Comparison of ENCODE assay signal across 9 cellular contexts in the genomic region with DNA sequence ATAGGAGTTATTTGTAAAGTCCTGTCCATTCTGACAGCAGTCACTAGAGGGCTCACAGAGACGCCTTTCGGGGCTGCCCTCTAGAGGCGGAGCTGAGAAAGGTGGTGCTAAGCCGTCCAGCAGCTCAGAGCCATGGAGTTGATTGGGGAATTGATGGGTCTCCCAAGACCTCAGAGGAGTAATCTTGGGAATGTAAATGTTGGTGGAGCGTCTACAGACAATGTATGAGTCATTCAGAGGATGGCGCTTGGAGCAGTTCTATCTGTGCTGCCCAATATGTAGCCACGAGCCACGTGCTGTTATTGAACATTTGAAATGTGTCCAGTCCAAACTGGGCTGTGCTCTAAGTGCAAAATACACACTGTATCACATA.
DNase-seq lines count a peak whose midpoint lies in the region; ATAC-seq and TF ChIP-seq lines count a peak whose summit lies in the region.
"Had no signal": no experiment of that assay in that cellular context is flagged by ENCODE, and none has a peak within 500 bp of the region (broad histone marks: within the 10 kb centered on the region; RNA-seq: fewer than 3 reads in every experiment).

No MANE protein-coding gene starts in this region.

- TF ChIP-seq CTCF in ascending aorta (IDR thresholded peaks at IDR 0.05), result peak; percentile 81 to 91 (median 86)

- ATAC-seq in HG02571 (IDR thresholded peaks at IDR 0.05; ENCODE audit: unreplicated experiment), result peak; percentile 91

- no peak overlapping the region for H3K27ac ChIP-seq in ascending aorta
- H3K27ac ChIP-seq: BLaER1 had no signal

- H3K27me3 ChIP-seq in ascending aorta, result no peaks in the 10 kb centered on the region
- H3K27me3 ChIP-seq: BLaER1 had no signal

- no peaks in the 10 kb centered on the region for H3K36me3 ChIP-seq in ascending aorta
- H3K36me3 ChIP-seq: BLaER1 had no signal

- no peak overlapping the region for H3K4me3 ChIP-seq in ascending aorta
- H3K4me3 ChIP-seq: BLaER1 had no signal

- intact Hi-C loops in ascending aorta (cut with DNase I), result loop anchor here (1.0 to 5.0 kb wide), 2 partner anchors 724 to 740 kb away; a partner anchor contains a TSS

- DNase-seq in DMS 273 (lab: John Stamatoyannopoulos, UW; ENCODE audit: unreplicated experiment) (peak; percentile 83), DMS 273 treated with DMSO at 0.1 percent for 48 hours (lab: John Stamatoyannopoulos, UW) (no peak), MV-4-11 (lab: John Stamatoyannopoulos, UW) (peak; percentile 51), T-helper 9 cell (peak; percentile 53), ascending aorta (ENCODE audit: low spot score in 2 of 2) (peak in 1 of 2 donors; percentile 83), iPS DF 19.7 (ENCODE audit: low read depth, low spot score) (peak; percentile 54)
- peak; percentile 54 to 66 for DNase-seq in stimulated activated CD4-positive, alpha-beta T cell treated with anti-CD3 and anti-CD28 coated beads, Interleukin-12 subunit alpha, Interleukin-12 subunit beta, amount 100 ng/mL, for 24 hours (ENCODE audit: low read depth in 2 of 2)

- H3K9me3 ChIP-seq in ascending aorta, result no peaks in the 10 kb centered on the region
- H3K9me3 ChIP-seq: BLaER1 had no signal

- H3K4me1 ChIP-seq in ascending aorta, result no peaks in the 10 kb centered on the region
- H3K4me1 ChIP-seq: BLaER1 had no signal
